ENCODE assay signal across 22 cellular contexts in the genomic region with DNA sequence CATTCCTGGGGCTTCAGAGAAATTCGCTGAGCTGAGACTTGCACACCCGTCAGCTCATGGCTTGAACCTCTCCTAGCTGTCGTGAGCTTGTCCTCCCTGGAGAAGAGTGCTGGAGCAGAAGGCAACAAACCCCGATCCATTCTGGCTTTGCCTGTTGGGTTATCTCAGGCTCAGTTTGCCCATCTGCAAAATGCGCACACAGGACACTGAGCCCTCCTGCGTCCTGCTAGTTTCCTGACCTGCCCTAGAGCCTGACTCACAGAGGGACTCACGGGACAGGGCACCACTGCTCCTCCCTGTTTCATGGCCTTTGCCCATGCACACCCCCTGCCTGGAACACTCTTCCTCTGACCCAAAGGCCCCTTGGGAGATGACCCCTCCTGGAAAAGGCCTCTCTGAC.
DNase-seq lines count a peak whose midpoint lies in the region; ATAC-seq and TF ChIP-seq lines count a peak whose summit lies in the region.
"Had no signal": no experiment of that assay in that cellular context is flagged by ENCODE, and none has a peak within 500 bp of the region (broad histone marks: within the 10 kb centered on the region; RNA-seq: fewer than 3 reads in every experiment).

No MANE protein-coding gene starts in this region.

- H3K4me3 Mint-ChIP-seq in WTC11 (no peak overlapping the region), progenitor cell of endocrine pancreas (ENCODE audit: low read depth) (no peak overlapping the region)
- H3K4me3 Mint-ChIP-seq in activated CD4-positive, alpha-beta T cell treated with anti-CD3 and anti-CD28 coated beads, Interleukin-2, amount 10 ng/mL, durations not matched to agents 7 days and 5 days, result no peak overlapping the region
- H3K4me3 Mint-ChIP-seq: activated CD4-positive, alpha-beta T cell treated with anti-CD3 and anti-CD28 coated beads, Interleukin-2, amount 10 ng/mL, durations not matched to agents 24 days and 14 days; activated naive CD8-positive, alpha-beta T cell treated with anti-CD3 and anti-CD28 coated beads, Interleukin-2, amount 10 ng/mL, durations not matched to agents 7 days and 5 days; activated T-cell treated with anti-CD3 and anti-CD28 coated beads, Interleukin-2, amount 50 U/mL, for 24 hours; CD8-positive, alpha-beta T cell; IgD-negative memory B cell; immature natural killer cell; T-cell had no signal

- WGBS in HUES64, result 80% methylated on average over 7 of the region's 7 CpGs

- intact Hi-C loops in lower lobe of right lung (cut with DNase I), result no loop called here

- H3K36me3 ChIP-seq in HUES64 (ENCODE audit: insufficient read depth, low read length) (no peaks in the 10 kb centered on the region), lower lobe of right lung (no peaks in the 10 kb centered on the region)
- H3K36me3 ChIP-seq: BE2C had no signal

- H3K27me3 ChIP-seq in HUES64 (ENCODE audit: insufficient read depth, low read length) (no peaks in the 10 kb centered on the region), lower lobe of right lung (ENCODE audit: low read depth) (peaks cover 8% of the 10 kb centered on the region)
- H3K27me3 ChIP-seq: BE2C had no signal

- H3K4me1 ChIP-seq in HUES64 (ENCODE audit: insufficient read depth, low read length) (peaks cover 17% of the 10 kb centered on the region), lower lobe of right lung (peaks cover 21% of the 10 kb centered on the region)

- H3K36me3 Mint-ChIP-seq in WTC11, result peaks cover 7% of the 10 kb centered on the region
- H3K36me3 Mint-ChIP-seq in progenitor cell of endocrine pancreas (ENCODE audit: insufficient read depth), result peaks cover 6% of the 10 kb centered on the region
- H3K36me3 Mint-ChIP-seq in activated CD4-positive, alpha-beta T cell treated with anti-CD3 and anti-CD28 coated beads, Interleukin-2, amount 10 ng/mL, durations not matched to agents 7 days and 5 days (ENCODE audit: low read depth), result no peaks in the 10 kb centered on the region
- H3K36me3 Mint-ChIP-seq: activated naive CD8-positive, alpha-beta T cell treated with anti-CD3 and anti-CD28 coated beads, Interleukin-2, amount 10 ng/mL, durations not matched to agents 7 days and 5 days; CD8-positive, alpha-beta T cell; immature natural killer cell; T-cell had no signal

- H3K27ac Mint-ChIP-seq in WTC11 (peak overlapping the region; percentile 17), progenitor cell of endocrine pancreas (peak overlapping the region; percentile 35)
- no peak overlapping the region for H3K27ac Mint-ChIP-seq in activated CD4-positive, alpha-beta T cell treated with anti-CD3 and anti-CD28 coated beads, Interleukin-2, amount 10 ng/mL, durations not matched to agents 7 days and 5 days
- H3K27ac Mint-ChIP-seq: activated CD4-positive, alpha-beta T cell treated with anti-CD3 and anti-CD28 coated beads, Interleukin-2, amount 10 ng/mL, durations not matched to agents 24 days and 14 days; activated naive CD8-positive, alpha-beta T cell treated with anti-CD3 and anti-CD28 coated beads, Interleukin-2, amount 10 ng/mL, durations not matched to agents 7 days and 5 days; activated T-cell treated with anti-CD3 and anti-CD28 coated beads, Interleukin-2, amount 50 U/mL, for 24 hours; CD8-positive, alpha-beta T cell; IgD-negative memory B cell; immature natural killer cell; T-cell had no signal

- H3K27me3 Mint-ChIP-seq in WTC11 (ENCODE audit: low read depth) (peaks cover 3% of the 10 kb centered on the region; the same call in 1 of the 2 replicates), progenitor cell of endocrine pancreas (peaks cover 5% of the 10 kb centered on the region)
- peaks cover 1% of the 10 kb centered on the region for H3K27me3 Mint-ChIP-seq in activated CD4-positive, alpha-beta T cell treated with anti-CD3 and anti-CD28 coated beads, Interleukin-2, amount 10 ng/mL, durations not matched to agents 7 days and 5 days
- H3K27me3 Mint-ChIP-seq: activated CD4-positive, alpha-beta T cell treated with anti-CD3 and anti-CD28 coated beads, Interleukin-2, amount 10 ng/mL, durations not matched to agents 24 days and 14 days; activated naive CD8-positive, alpha-beta T cell treated with anti-CD3 and anti-CD28 coated beads, Interleukin-2, amount 10 ng/mL, durations not matched to agents 7 days and 5 days; IgD-negative memory B cell had no signal

- H3K9ac ChIP-seq in HUES64 (ENCODE audit: low read depth, low read length), result no peak overlapping the region

- H3K4me3 ChIP-seq in HUES64 (ENCODE audit: low read length) (no peak overlapping the region), lower lobe of right lung (no peak overlapping the region)
- H3K4me3 ChIP-seq: dorsolateral prefrontal cortex, psoas muscle had no signal

- CTCF ChIA-PET in WTC11 (lab: Charles Lee), result interaction anchor here (0.8 kb wide), 1 partner anchor 20 kb away, joined by 3 read pairs; no protein-coding TSS in a partner anchor
- CTCF ChIA-PET in activated CD4-positive, alpha-beta T cell treated with anti-CD3 and anti-CD28 coated beads, Interleukin-2, amount 10 ng/mL, durations not matched to agents 7 days and 5 days (lab: Charles Lee), result interaction anchor here (0.9 kb wide), 1 partner anchor 24 kb away, joined by 4 read pairs; no protein-coding TSS in a partner anchor

- H3K4me1 Mint-ChIP-seq in WTC11 (peaks cover 51% of the 10 kb centered on the region), progenitor cell of endocrine pancreas (ENCODE audit: low read depth) (peaks cover 26% of the 10 kb centered on the region)
- H3K4me1 Mint-ChIP-seq in activated CD4-positive, alpha-beta T cell treated with anti-CD3 and anti-CD28 coated beads, Interleukin-2, amount 10 ng/mL, durations not matched to agents 7 days and 5 days, result no peaks in the 10 kb centered on the region
- H3K4me1 Mint-ChIP-seq: activated CD4-positive, alpha-beta T cell treated with anti-CD3 and anti-CD28 coated beads, Interleukin-2, amount 10 ng/mL, durations not matched to agents 24 days and 14 days; activated naive CD8-positive, alpha-beta T cell treated with anti-CD3 and anti-CD28 coated beads, Interleukin-2, amount 10 ng/mL, durations not matched to agents 7 days and 5 days; IgD-negative memory B cell; immature natural killer cell; T-cell had no signal

- no peak for ATAC-seq in WTC11
- ATAC-seq in lower lobe of right lung, result no peak
- ATAC-seq: CD8-positive, alpha-beta T cell; left colon; T-cell had no signal

- no peak for DNase-seq in WTC11 (ENCODE audit: low spot score)
- DNase-seq in lower lobe of right lung, result no peak
- no peak for DNase-seq in progenitor cell of endocrine pancreas (ENCODE audit: low spot score, unreplicated experiment)
- no peak for DNase-seq in activated CD4-positive, alpha-beta T cell treated with anti-CD3 and anti-CD28 coated beads, Interleukin-2, amount 10 ng/mL, durations not matched to agents 7 days and 5 days
- no peak for DNase-seq in activated effector memory CD4-positive, alpha-beta T cell treated with Interleukin-2 at 50 U/mL for 16 hours
- DNase-seq in stimulated activated CD4-positive, alpha-beta T cell treated with anti-CD3 and anti-CD28 coated beads, Interleukin-4, amount 100 ng/mL, for 24 hours, result no peak
- DNase-seq: ACHN; activated CD4-positive, alpha-beta T cell treated with anti-CD3 and anti-CD28 coated beads, Interleukin-2, amount 10 ng/mL, durations not matched to agents 24 days and 14 days; activated gamma-delta T cell; activated naive CD8-positive, alpha-beta T cell treated with anti-CD3 and anti-CD28 coated beads, Interleukin-2, amount 10 ng/mL, durations not matched to agents 7 days and 5 days; activated T-cell treated with anti-CD3 and anti-CD28 coated beads, Interleukin-2, amount 50 U/mL, for 24 hours; CD8-positive, alpha-beta T cell; dorsolateral prefrontal cortex; immature natural killer cell; NCI-H1694; stimulated activated naive CD4-positive, alpha-beta T cell treated with Interleukin-2 at 50 U/mL for 16 hours; T-cell had no signal

- peak overlapping the region; percentile 2; the same call in 1 of the 2 replicates for H3K27ac ChIP-seq in HUES64 (ENCODE audit: low read depth, low read length)
- peak overlapping the region; percentile 31 for H3K27ac ChIP-seq in lower lobe of right lung
- H3K27ac ChIP-seq: dorsolateral prefrontal cortex, psoas muscle had no signal

- POLR2A ChIA-PET in WTC11 (lab: Charles Lee), result no interaction called here
- POLR2A ChIA-PET in activated CD4-positive, alpha-beta T cell treated with anti-CD3 and anti-CD28 coated beads, Interleukin-2, amount 10 ng/mL, durations not matched to agents 7 days and 5 days (lab: Charles Lee), result no interaction called here

- H3K9me3 Mint-ChIP-seq in WTC11, result peaks cover 13% of the 10 kb centered on the region
- H3K9me3 Mint-ChIP-seq in progenitor cell of endocrine pancreas (ENCODE audit: low read depth), result peaks cover 6% of the 10 kb centered on the region
- H3K9me3 Mint-ChIP-seq in activated CD4-positive, alpha-beta T cell treated with anti-CD3 and anti-CD28 coated beads, Interleukin-2, amount 10 ng/mL, durations not matched to agents 7 days and 5 days, result no peaks in the 10 kb centered on the region
- H3K9me3 Mint-ChIP-seq: activated naive CD8-positive, alpha-beta T cell treated with anti-CD3 and anti-CD28 coated beads, Interleukin-2, amount 10 ng/mL, durations not matched to agents 7 days and 5 days; CD8-positive, alpha-beta T cell had no signal

- H3K9me3 ChIP-seq in HUES64 (ENCODE audit: insufficient read depth, low read depth, low read length) (0 out of 2 replicates have a peak, but pooled peaks cover 4% of the 10 kb centered on the region), lower lobe of right lung (no peaks in the 10 kb centered on the region)
- H3K9me3 ChIP-seq: BE2C, psoas muscle had no signal

- TF ChIP-seq CTCF in WTC11 (IDR thresholded peaks at IDR 0.05), result no peak
- no peak for TF ChIP-seq CTCF in lower lobe of right lung (IDR thresholded peaks at IDR 0.05)
- no peak for TF ChIP-seq CTCF in progenitor cell of endocrine pancreas (IDR thresholded peaks at IDR 0.05; ENCODE audit: unreplicated experiment)

TF ChIP-seq in WTC11, 78 proteins besides CTCF, POLR2A, EP300 and RAD21 (continues in another document):
- peak; percentile 52; the same call in 1 of the 2 replicates for TF ChIP-seq ZNF121 (CRISPR knock-in tag; IDR thresholded peaks at IDR 0.05)
